9 cellular contexts compared by ENCODE assay signal in the genomic region with DNA sequence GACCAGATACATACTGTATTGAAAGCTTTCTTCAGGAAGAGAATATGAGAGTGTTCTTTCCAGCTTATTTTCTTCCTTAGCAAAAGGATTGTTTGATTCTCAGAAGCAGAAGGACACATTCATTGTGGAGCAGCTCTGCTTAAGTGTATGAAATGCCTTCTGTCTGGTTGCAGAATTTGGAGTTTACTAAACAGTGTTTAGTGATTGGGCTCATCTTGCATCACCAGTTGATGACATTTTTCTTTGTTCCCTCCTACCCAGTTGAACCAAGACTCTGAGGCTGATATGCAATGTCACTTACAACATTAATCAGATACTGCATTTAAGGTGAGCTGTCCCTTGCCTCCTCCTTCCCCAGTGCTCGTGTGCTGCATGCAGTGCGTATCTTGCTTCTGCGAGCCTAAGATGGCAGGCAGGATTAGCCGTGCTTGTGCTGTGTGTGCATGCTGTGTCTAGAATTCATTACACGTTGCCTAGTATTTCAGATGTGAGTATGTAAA. TPM values are rescaled to one million over a fixed set of nuclear protein-coding genes. Genes with fewer than 3 reads are reported as not detected.
DNase-seq lines count a peak whose midpoint lies in the region; ATAC-seq lines count a peak whose summit lies in the region.
"Had no signal": no experiment of that assay in that cellular context is flagged by ENCODE, and none has a peak within 500 bp of the region (broad histone marks: within the 10 kb centered on the region; RNA-seq: fewer than 3 reads in every experiment).

No MANE protein-coding gene starts in this region.

- peaks cover 25% of the 10 kb centered on the region for H3K36me3 ChIP-seq in ACC112 (ENCODE audit: insufficient read depth, low read length)
- H3K36me3 ChIP-seq: pancreas had no signal

- H3K9me3 Mint-ChIP-seq in activated naive CD4-positive, alpha-beta T cell treated with anti-CD3 and anti-CD28 coated beads, Interleukin-2, amount 50 U/mL, for 72 hours, result no peaks in the 10 kb centered on the region

- no peaks in the 10 kb centered on the region for H3K27me3 ChIP-seq in ACC112 (ENCODE audit: insufficient read depth, low read length)
- H3K27me3 ChIP-seq: pancreas had no signal

- ATAC-seq in GM21529 (IDR thresholded peaks at IDR 0.05; ENCODE audit: unreplicated experiment), result peak; percentile 27
- no peak for ATAC-seq in GM19452 (IDR thresholded peaks at IDR 0.05; ENCODE audit: unreplicated experiment)
- ATAC-seq in HG03520 (IDR thresholded peaks at IDR 0.05; ENCODE audit: unreplicated experiment), result no peak
- no peak for ATAC-seq in activated naive CD4-positive, alpha-beta T cell treated with anti-CD3 and anti-CD28 coated beads, Interleukin-2, amount 50 U/mL, for 72 hours

- H3K27ac ChIP-seq in ACC112 (ENCODE audit: low read depth, low read length), result peak overlapping the region; percentile 96
- H3K27ac ChIP-seq: pancreas had no signal

- H3K4me1 ChIP-seq in ACC112 (ENCODE audit: control insufficient read depth, insufficient read depth, low read length, unreplicated experiment), result peaks cover 82% of the 10 kb centered on the region

- no peaks in the 10 kb centered on the region for H3K36me3 Mint-ChIP-seq in activated naive CD4-positive, alpha-beta T cell treated with anti-CD3 and anti-CD28 coated beads, Interleukin-2, amount 50 U/mL, for 72 hours

- H3K79me2 ChIP-seq in ACC112 (ENCODE audit: control insufficient read depth, insufficient read depth, low read length, unreplicated experiment), result peaks cover 69% of the 10 kb centered on the region

- peak overlapping the region; percentile 76 for H3K4me3 ChIP-seq in ACC112 (ENCODE audit: low read depth, low read length)
- H3K4me3 ChIP-seq: pancreas had no signal

- H3K27ac Mint-ChIP-seq in activated naive CD4-positive, alpha-beta T cell treated with anti-CD3 and anti-CD28 coated beads, Interleukin-2, amount 50 U/mL, for 72 hours, result no peak overlapping the region

- no peak overlapping the region for H2AFZ ChIP-seq in ACC112 (ENCODE audit: low read length, unreplicated experiment)

- DNase-seq in RPMI8226, result peak; percentile 62
- DNase-seq in globus pallidus (ENCODE audit: low spot score), result peak; percentile 81
- no peak for DNase-seq in activated CD4-positive, CD25-positive, alpha-beta regulatory T cell treated with anti-CD3 and anti-CD28 coated beads, Interleukin-2, amount 50 U/mL, for 72 hours
- DNase-seq in activated naive CD4-positive, alpha-beta T cell treated with anti-CD3 and anti-CD28 coated beads, Interleukin-2, amount 50 U/mL, for 72 hours (ENCODE audit: low spot score in 2 of 2), result no peak
- DNase-seq: pancreas had no signal

RNA-seq across cellular contexts. Expression of gene ZBTB38, which starts 18.4 kb away (rescaled TPM):
- 10 to 100 TPM; 13.4 to 19.9 TPM for total RNA-seq in activated naive CD4-positive, alpha-beta T cell treated with anti-CD3 and anti-CD28 coated beads, Interleukin-2, amount 50 U/mL, for 72 hours

Comparison
In these comparisons a context has a peak if more than half of its experiments do, and no peak if none do; other contexts are left out.
1. DNase-seq: peak in RPMI8226 (single experiment) and globus pallidus (single experiment); none in activated CD4-positive, CD25-positive, alpha-beta regulatory T cell treated with anti-CD3 and anti-CD28 coated beads, Interleukin-2, amount 50 U/mL, for 72 hours (single experiment) and activated naive CD4-positive, alpha-beta T cell treated with anti-CD3 and anti-CD28 coated beads, Interleukin-2, amount 50 U/mL, for 72 hours (0 of 2).